ENCODE assay signal across 29 cellular contexts in genomic region chr6:35935469-35935868, GRCh38.
"Had no signal": no experiment of that assay in that cellular context is flagged by ENCODE, and none has a peak within 500 bp of the region (broad histone marks: within the 10 kb centered on the region; RNA-seq: fewer than 3 reads in every experiment).

No MANE protein-coding gene starts in this region.

- H3K4me1 ChIP-seq: stomach, suprapubic skin, testis, thyroid gland, tibial artery, tibial nerve, upper lobe of left lung, upper lobe of right lung, uterus, vagina had no signal

- H3K27ac ChIP-seq: stomach, suprapubic skin, testis, thoracic aorta, thyroid gland, tibial artery, tibial nerve, transverse colon, upper lobe of left lung, upper lobe of right lung, uterus, vagina had no signal

- H3K36me3 Mint-ChIP-seq: stimulated activated effector memory CD8-positive, alpha-beta T cell treated with anti-CD3 and anti-CD28 coated beads, Interleukin-12 subunit alpha, Interleukin-12 subunit beta, amount 100 ng/mL, for 72 hours; type B pancreatic cell had no signal

- H3K4me3 Mint-ChIP-seq: stimulated activated effector memory CD8-positive, alpha-beta T cell treated with anti-CD3 and anti-CD28 coated beads, Interleukin-12 subunit alpha, Interleukin-12 subunit beta, amount 100 ng/mL, for 72 hours; stimulated activated memory B cell treated with anti-CD40 and anti-IgM and Interleukin-4, amounts not matched to agents 10 μg/mL and 1 μg/mL and 100 μg/mL, for 72 hours; stimulated activated naive B cell treated with anti-CD40 and anti-IgM and Interleukin-4, amounts not matched to agents 10 μg/mL and 1 μg/mL and 100 μg/mL, for 72 hours; stimulated activated naive CD8-positive, alpha-beta T cell treated with anti-CD3 and anti-CD28 coated beads, Interleukin-15, amount 100 ng/mL, for 72 hours; stimulated activated naive CD8-positive, alpha-beta T cell treated with anti-CD3 and anti-CD28 coated beads, Interleukin-15, Interleukin-2, amounts not matched to agents 100 ng/mL and 50 ng/mL, for 24 hours; type B pancreatic cell had no signal

- H3K27ac Mint-ChIP-seq: stimulated activated effector memory CD8-positive, alpha-beta T cell treated with anti-CD3 and anti-CD28 coated beads, Interleukin-12 subunit alpha, Interleukin-12 subunit beta, amount 100 ng/mL, for 72 hours; stimulated activated memory B cell treated with anti-CD40 and anti-IgM and Interleukin-4, amounts not matched to agents 10 μg/mL and 1 μg/mL and 100 μg/mL, for 72 hours; stimulated activated naive B cell treated with anti-CD40 and anti-IgM and Interleukin-4, amounts not matched to agents 10 μg/mL and 1 μg/mL and 100 μg/mL, for 72 hours; stimulated activated naive CD8-positive, alpha-beta T cell treated with anti-CD3 and anti-CD28 coated beads, Interleukin-15, amount 100 ng/mL, for 72 hours; stimulated activated naive CD8-positive, alpha-beta T cell treated with anti-CD3 and anti-CD28 coated beads, Interleukin-15, Interleukin-2, amounts not matched to agents 100 ng/mL and 50 ng/mL, for 24 hours; type B pancreatic cell had no signal

- H3K27me3 ChIP-seq: stomach, suprapubic skin, testis, thyroid gland, tibial artery, transverse colon, upper lobe of left lung, upper lobe of right lung, uterus, vagina had no signal

- ATAC-seq: stimulated activated effector memory CD8-positive, alpha-beta T cell treated with anti-CD3 and anti-CD28 coated beads, Interleukin-12 subunit alpha, Interleukin-12 subunit beta, amount 100 ng/mL, for 72 hours; stimulated activated memory B cell treated with anti-CD40 and anti-IgM and Interleukin-4, amounts not matched to agents 10 μg/mL and 1 μg/mL and 100 μg/mL, for 72 hours; stimulated activated naive B cell treated with anti-CD40 and anti-IgM and Interleukin-4, amounts not matched to agents 10 μg/mL and 1 μg/mL and 100 μg/mL, for 72 hours; stimulated activated naive CD8-positive, alpha-beta T cell treated with anti-CD3 and anti-CD28 coated beads, Interleukin-15, amount 100 ng/mL, for 72 hours; stimulated activated naive CD8-positive, alpha-beta T cell treated with anti-CD3 and anti-CD28 coated beads, Interleukin-15, Interleukin-2, amounts not matched to agents 100 U/mL and 50 U/mL, for 24 hours; upper lobe of right lung had no signal

- H3K4me1 Mint-ChIP-seq: stimulated activated effector memory CD8-positive, alpha-beta T cell treated with anti-CD3 and anti-CD28 coated beads, Interleukin-12 subunit alpha, Interleukin-12 subunit beta, amount 100 ng/mL, for 72 hours; stimulated activated memory B cell treated with anti-CD40 and anti-IgM and Interleukin-4, amounts not matched to agents 10 μg/mL and 1 μg/mL and 100 μg/mL, for 72 hours; stimulated activated naive B cell treated with anti-CD40 and anti-IgM and Interleukin-4, amounts not matched to agents 10 μg/mL and 1 μg/mL and 100 μg/mL, for 72 hours had no signal

- DNase-seq: stimulated activated CD4-positive, alpha-beta T cell treated with anti-CD3 and anti-CD28 coated beads, Interleukin-2, amount 100 ng/mL, for 48 hours; stimulated activated CD4-positive, alpha-beta T cell treated with anti-CD3 and anti-CD28 coated beads, Interleukin-4, amount 100 ng/mL, for 1 hour; stimulated activated CD4-positive, alpha-beta T cell treated with anti-CD3 and anti-CD28 coated beads, Interleukin-4, amount 100 ng/mL, for 24 hours; stimulated activated CD4-positive, alpha-beta T cell treated with anti-CD3 and anti-CD28 coated beads, Interleukin-4, amount 100 ng/mL, for 4 hours; stimulated activated CD8-positive, alpha-beta memory T cell treated with anti-CD3 and anti-CD28 coated beads, Interleukin-4, amount 100 ng/mL, for 48 hours; stimulated activated naive B cell treated with anti-CD40 and anti-IgM and Interleukin-4, amounts not matched to agents 10 μg/mL and 1 μg/mL and 100 μg/mL, for 72 hours; stimulated activated naive CD4-positive, alpha-beta T cell; stimulated activated naive CD4-positive, alpha-beta T cell treated with Interleukin-2 at 50 U/mL for 16 hours; stimulated activated naive CD8-positive, alpha-beta T cell treated with anti-CD3 and anti-CD28 coated beads, Interleukin-15, amount 100 ng/mL, for 72 hours; stimulated activated naive CD8-positive, alpha-beta T cell treated with anti-CD3 and anti-CD28 coated beads, Interleukin-15, Interleukin-2, amounts not matched to agents 100 U/mL and 50 U/mL, for 24 hours; stomach; substantia nigra; testis; thyroid gland; tibial artery; transverse colon; trophoblast cell; upper lobe of left lung; upper lobe of right lung; uterus had no signal

- H3K36me3 ChIP-seq: stomach, suprapubic skin, thoracic aorta, thyroid gland, tibial artery, tibial nerve, transverse colon, upper lobe of left lung, upper lobe of right lung, uterus, vagina had no signal

- H3K9me3 Mint-ChIP-seq: stimulated activated effector memory CD8-positive, alpha-beta T cell treated with anti-CD3 and anti-CD28 coated beads, Interleukin-12 subunit alpha, Interleukin-12 subunit beta, amount 100 ng/mL, for 72 hours had no signal

- FAIRE-seq: urothelium cell line had no signal

- H3K4me3 ChIP-seq: stomach, suprapubic skin, testis, thoracic aorta, thyroid gland, tibial artery, tibial nerve, transverse colon, upper lobe of left lung, upper lobe of right lung, uterus, vagina had no signal

- H3K9me3 ChIP-seq: stomach, suprapubic skin, testis, thoracic aorta, thyroid gland, tibial artery, tibial nerve, transverse colon, upper lobe of left lung, upper lobe of right lung, uterus, vagina had no signal
